In the genomic region with DNA sequence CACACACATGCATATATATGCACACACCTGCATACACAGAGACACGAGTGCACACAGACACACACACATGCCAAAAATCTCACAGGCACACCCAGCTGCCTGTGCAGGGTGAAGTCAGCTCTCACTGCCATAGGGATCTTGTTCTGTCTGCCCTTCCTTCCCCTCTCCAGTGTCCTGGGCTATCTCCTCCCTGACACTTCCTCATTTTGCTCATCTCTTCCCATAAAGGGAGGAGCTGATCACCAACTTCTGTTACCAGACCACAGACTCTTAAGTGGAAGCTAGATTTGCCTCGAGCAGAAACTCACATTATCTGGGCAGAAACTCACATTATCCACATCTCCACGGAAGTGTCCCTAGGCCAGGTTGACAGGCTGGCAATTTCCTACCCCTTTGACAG, we compare ENCODE assay signal across 12 cellular contexts. TPM values are rescaled to one million over a fixed set of nuclear protein-coding genes. Genes with fewer than 3 reads are reported as not detected.
A peak's percentile ranks its signal among the peaks of the same experiment; 100 is the strongest.
DNase-seq lines count a peak whose midpoint lies in the region; ATAC-seq and TF ChIP-seq lines count a peak whose summit lies in the region.
"Had no signal": no experiment of that assay in that cellular context is flagged by ENCODE, and none has a peak within 500 bp of the region (broad histone marks: within the 10 kb centered on the region; RNA-seq: fewer than 3 reads in every experiment).

No MANE protein-coding gene starts in this region.

- H3F3A ChIP-seq in MM.1S (ENCODE audit: insufficient read depth, low read length): peaks cover 18% of the 10 kb centered on the region

- H3K9ac ChIP-seq in BLaER1 (no peak overlapping the region), MM.1S (ENCODE audit: low read length) (no peak overlapping the region), mucosa of rectum (ENCODE audit: low read depth in 1 of 2, low read length in 2 of 2) (no peak overlapping the region)

- ATAC-seq in GM21619 (IDR thresholded peaks at IDR 0.05; ENCODE audit: unreplicated experiment): no peak

- peaks cover 84% of the 10 kb centered on the region for H3K36me3 Mint-ChIP-seq in activated naive CD8-positive, alpha-beta T cell treated with anti-CD3 and anti-CD28 coated beads for 36 hours

- no peaks in the 10 kb centered on the region for H3K9me3 Mint-ChIP-seq in activated naive CD8-positive, alpha-beta T cell treated with anti-CD3 and anti-CD28 coated beads for 36 hours

- no peak overlapping the region for H3K4me3 ChIP-seq in BLaER1
- H3K4me3 ChIP-seq in MM.1S (ENCODE audit: low read length): no peak overlapping the region
- no peak overlapping the region for H3K4me3 ChIP-seq in mucosa of rectum (ENCODE audit: low read length in 2 of 2)
- H3K4me3 ChIP-seq: hepatocyte had no signal

- H3K27ac Mint-ChIP-seq in activated naive CD8-positive, alpha-beta T cell treated with anti-CD3 and anti-CD28 coated beads for 36 hours: peak overlapping the region; percentile 92

- H2AFZ ChIP-seq in MM.1S (ENCODE audit: low read length): no peak overlapping the region
- H2AFZ ChIP-seq: hepatocyte had no signal

- H4K20me1 ChIP-seq in BLaER1: 0 out of 2 replicates have a peak, but pooled peaks cover 5% of the 10 kb centered on the region
- H4K20me1 ChIP-seq in MM.1S (ENCODE audit: insufficient read depth, low read length): no peaks in the 10 kb centered on the region

- no peak for TF ChIP-seq CTCF in MM.1S (IDR thresholded peaks at IDR 0.05; ENCODE audit: low read length)

- H3K79me2 ChIP-seq in MM.1S (ENCODE audit: low read length): peaks cover 10% of the 10 kb centered on the region; the same call in 1 of the 2 replicates
- H3K79me2 ChIP-seq: hepatocyte had no signal

- H3K9me2 ChIP-seq in MM.1S (replicated peaks; ENCODE audit: insufficient read depth, low read length): no peaks in the 10 kb centered on the region

- peak overlapping the region; percentile 29 for H3K4me2 ChIP-seq in BLaER1
- H3K4me2 ChIP-seq in MM.1S (ENCODE audit: low read depth, low read length): peak overlapping the region; percentile 5; the same call in 1 of the 2 replicates

- peak overlapping the region; percentile 49 for H3K4me3 Mint-ChIP-seq in activated naive CD8-positive, alpha-beta T cell treated with anti-CD3 and anti-CD28 coated beads for 36 hours

- 0 out of 2 replicates have a peak overlapping the region, but pooled peaks have one; percentile 21 for H3K27ac ChIP-seq in BLaER1
- H3K27ac ChIP-seq in MM.1S (ENCODE audit: low read length): no peak overlapping the region; the same call in 1 of the 2 replicates
- H3K27ac ChIP-seq in mucosa of rectum (ENCODE audit: low read depth in 2 of 2, low read length in 2 of 2): peak overlapping the region; percentile 34 to 48
- H3K27ac ChIP-seq: hepatocyte had no signal

- DNase-seq in MM.1S (no peak), NCI-H2081 (lab: John Stamatoyannopoulos, UW) (no peak), NCI-H2171 treated with DMSO at 0.1 percent for 48 hours (lab: John Stamatoyannopoulos, UW) (no peak), NCI-H526 (lab: John Stamatoyannopoulos, UW) (no peak)
- no peak for DNase-seq in activated naive CD8-positive, alpha-beta T cell treated with anti-CD3 and anti-CD28 coated beads for 36 hours
- DNase-seq: cortex of kidney had no signal

- peaks cover 88% of the 10 kb centered on the region for H3K36me3 ChIP-seq in BLaER1
- H3K36me3 ChIP-seq in MM.1S (replicated peaks; ENCODE audit: insufficient read depth, low read length): no peaks in the 10 kb centered on the region; the same call in 1 of the 2 replicates
- peaks cover 2 to 8% of the 10 kb centered on the region in 2 donors for H3K36me3 ChIP-seq in mucosa of rectum (ENCODE audit: control insufficient read depth in 2 of 2, insufficient read depth in 2 of 2, low read length in 2 of 2)

- peaks cover 85% of the 10 kb centered on the region for H3K4me1 Mint-ChIP-seq in activated naive CD8-positive, alpha-beta T cell treated with anti-CD3 and anti-CD28 coated beads for 36 hours

- H3K4me1 ChIP-seq in BLaER1: peaks cover 49% of the 10 kb centered on the region
- peaks cover 38% of the 10 kb centered on the region for H3K4me1 ChIP-seq in MM.1S (ENCODE audit: low read length)
- peaks cover 8 to 16% of the 10 kb centered on the region in 2 donors for H3K4me1 ChIP-seq in mucosa of rectum (ENCODE audit: control insufficient read depth in 2 of 2, insufficient read depth in 2 of 2, low read length in 2 of 2)

- H3K9me3 ChIP-seq in BLaER1: no peaks in the 10 kb centered on the region
- no peaks in the 10 kb centered on the region for H3K9me3 ChIP-seq in MM.1S (replicated peaks; ENCODE audit: insufficient read depth, low read length)
- H3K9me3 ChIP-seq in mucosa of rectum (ENCODE audit: control insufficient read depth in 2 of 2, low read length in 2 of 2): no peaks in the 10 kb centered on the region

- H3K27me3 ChIP-seq in BLaER1 (no peaks in the 10 kb centered on the region), MM.1S (replicated peaks; ENCODE audit: insufficient read depth, low read length) (no peaks in the 10 kb centered on the region), mucosa of rectum (ENCODE audit: control insufficient read depth in 2 of 2, insufficient read depth in 2 of 2, low read length in 2 of 2) (no peaks in the 10 kb centered on the region)

- no peaks in the 10 kb centered on the region for H3K27me3 Mint-ChIP-seq in activated naive CD8-positive, alpha-beta T cell treated with anti-CD3 and anti-CD28 coated beads for 36 hours

RNA-seq across cellular contexts. Expression of gene LCP2, which starts 28.7 kb away (rescaled TPM):
- total RNA-seq in activated naive CD8-positive, alpha-beta T cell treated with anti-CD3 and anti-CD28 coated beads for 36 hours: 100 to 1,000 TPM; 192 to 199 TPM
- total RNA-seq: osteoblast had no signal

RNA-seq across cellular contexts. Expression of gene C5orf58, which starts 36.1 kb away (rescaled TPM):
- total RNA-seq in activated naive CD8-positive, alpha-beta T cell treated with anti-CD3 and anti-CD28 coated beads for 36 hours: not detected
- total RNA-seq: hepatocyte, osteoblast, SK-MEL-5 had no signal
